Comparison of ENCODE assay signal across 8 cellular contexts in the genomic region with DNA sequence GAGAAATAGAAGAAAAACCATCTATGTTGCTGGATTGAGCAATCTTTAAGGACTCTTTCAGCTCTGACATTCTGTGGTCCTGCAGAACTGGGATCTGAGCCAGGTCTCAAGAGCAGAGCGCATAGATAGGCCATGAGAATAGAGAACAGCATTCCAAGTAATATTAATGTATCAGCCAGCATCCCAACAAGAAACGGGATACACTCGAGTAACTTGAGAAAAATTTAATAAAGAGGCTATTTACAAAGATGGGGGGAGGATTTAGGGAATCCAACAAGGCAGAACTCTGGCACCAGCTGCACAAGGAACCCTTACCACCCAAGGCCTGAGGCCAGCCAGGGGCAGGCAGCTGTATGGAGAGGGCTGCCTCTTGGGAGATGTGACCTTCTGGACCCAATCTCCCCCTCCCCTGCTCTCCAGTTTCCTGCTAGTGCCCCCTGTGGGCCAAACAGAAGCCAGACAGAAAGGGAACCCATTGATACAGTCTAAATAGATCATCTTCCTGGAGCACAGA. TPM values are rescaled to one million over a fixed set of nuclear protein-coding genes. Genes with fewer than 3 reads are reported as not detected.
DNase-seq lines count a peak whose midpoint lies in the region; ATAC-seq, FAIRE-seq and TF ChIP-seq lines count a peak whose summit lies in the region.

No MANE protein-coding gene starts in this region.

- TF ChIP-seq RAD21 in HCT116 (IDR thresholded peaks at IDR 0.05; ENCODE audit: low read depth), result no peak; the same call in 1 of the 2 replicates

- H3K27me3 ChIP-seq in HCT116 (ENCODE audit: insufficient read depth, low read length) (no peaks in the 10 kb centered on the region), keratinocyte (ENCODE audit: control insufficient read depth, extremely low read depth, insufficient read depth, low read length) (no peaks in the 10 kb centered on the region)

- FAIRE-seq in keratinocyte (lab: Jason Lieb, UNC), result no peak

- H3K4me3 ChIP-seq in HCT116 (replicated peaks in 1 of 2; ENCODE audit: low read depth in 1 of 2, low read length in 2 of 2) (no peak overlapping the region), keratinocyte (ENCODE audit: control insufficient read depth in 2 of 3, extremely low read depth in 1 of 3, insufficient read depth in 2 of 3, low read depth in 1 of 3, low read length in 3 of 3) (no peak overlapping the region)

- H3K4me2 ChIP-seq in HCT116 (ENCODE audit: low read length), result no peak overlapping the region
- no peak overlapping the region for H3K4me2 ChIP-seq in keratinocyte (ENCODE audit: control insufficient read depth, extremely low read depth, insufficient read depth, low read depth, low read length)

- no peaks in the 10 kb centered on the region for H3K9me2 ChIP-seq in HCT116 (ENCODE audit: insufficient read depth)

- H3K4me1 ChIP-seq in HCT116 (ENCODE audit: control insufficient read depth in 1 of 2, insufficient read depth in 2 of 2, low read length in 2 of 2) (no peaks in the 10 kb centered on the region), keratinocyte (ENCODE audit: control insufficient read depth, extremely low read depth, insufficient read depth, low read length) (no peaks in the 10 kb centered on the region)

- POLR2A ChIA-PET in HCT116 (lab: Charles Lee), result no interaction called here

- no TSS peak for BruUV-seq in HCT116 (replicated peaks; lab: Mats Ljungman, UMichigan)

- no peaks in the 10 kb centered on the region for H3K36me3 ChIP-seq in HCT116 (ENCODE audit: control insufficient read depth in 1 of 2, insufficient read depth in 2 of 2, low read length in 2 of 2)
- no peaks in the 10 kb centered on the region for H3K36me3 ChIP-seq in keratinocyte (ENCODE audit: control insufficient read depth in 2 of 2, extremely low read depth in 1 of 2, insufficient read depth in 2 of 2, low read length in 2 of 2)

- dilution Hi-C loops in keratinocyte (cut with MboI; ENCODE audit: extremely low pct_ligation_motif_present, low sequenced_read_pairs), result no loop called here

- no peak overlapping the region for H3K27ac ChIP-seq in HCT116 (ENCODE audit: low read depth, low read length)
- peak overlapping the region; percentile 46; the same call in 1 of the 2 replicates for H3K27ac ChIP-seq in VCaP
- H3K27ac ChIP-seq in keratinocyte (ENCODE audit: control insufficient read depth, insufficient read depth, low read length), result no peak overlapping the region

- RAD21 ChIA-PET in HCT116 (lab: Charles Lee; ENCODE audit: low non-redundant PET in 1 of 2, low total read pairs in 2 of 2, uncharacterized antibody in 2 of 2, unreplicated experiment in 2 of 2), result no interaction called here

- H3K9me3 ChIP-seq in HCT116 (ENCODE audit: control insufficient read depth in 1 of 2, insufficient read depth in 1 of 2, low read depth in 1 of 2, low read length in 2 of 2), result no peaks in the 10 kb centered on the region
- no peaks in the 10 kb centered on the region for H3K9me3 ChIP-seq in keratinocyte (ENCODE audit: control insufficient read depth, low read depth, low read length)

- H3K9ac ChIP-seq in HCT116 (ENCODE audit: low read length), result no peak overlapping the region
- H3K9ac ChIP-seq in keratinocyte (ENCODE audit: control insufficient read depth, extremely low read depth, insufficient read depth, low read length), result no peak overlapping the region

- peak; percentile 53 for ATAC-seq in HCT116
- ATAC-seq in GM21526 (IDR thresholded peaks at IDR 0.05; ENCODE audit: low FRiP score, unreplicated experiment), result no peak
- no peak for ATAC-seq in GM21619 (IDR thresholded peaks at IDR 0.05; ENCODE audit: unreplicated experiment)

- no peak for TF ChIP-seq POLR2A in HCT116 (IDR thresholded peaks at IDR 0.05; ENCODE audit: borderline replicate concordance, extremely low read depth, insufficient read depth, insufficient read length)

- intact Hi-C loops in HCT116 (cut with micrococcal nuclease), result no loop called here

- H2AFZ ChIP-seq in HCT116 (ENCODE audit: low read depth, low read length, poor library complexity, severe bottlenecking) (no peak overlapping the region), keratinocyte (ENCODE audit: control insufficient read depth, low read length) (no peak overlapping the region)

- DNase-seq in AG20443 (ENCODE audit: low spot score), result peak; percentile 88
- DNase-seq in HCT116 (ENCODE audit: low read depth, low spot score), result no peak
- no peak for DNase-seq in keratinocyte (ENCODE audit: low read depth, low spot score)
- no peak for DNase-seq in HUDEP-2 (lab: John Stamatoyannopoulos, UW; ENCODE audit: unreplicated experiment in 76 of 76)
- no peak for DNase-seq in NCI-H2227 treated with DMSO at 0.1 percent for 48 hours (lab: John Stamatoyannopoulos, UW)

- H4K20me1 ChIP-seq in HCT116 (ENCODE audit: insufficient read depth), result no peaks in the 10 kb centered on the region
- no peaks in the 10 kb centered on the region for H4K20me1 ChIP-seq in keratinocyte (ENCODE audit: control insufficient read depth, extremely low read depth, insufficient read depth, low read length)

- TF ChIP-seq CTCF in HCT116 (IDR thresholded peaks at IDR 0.05 in 2 of 3, conservative IDR thresholded peaks at IDR 0.05 in 1 of 3; ENCODE audit: borderline replicate concordance in 1 of 3, insufficient read depth in 1 of 3, low read depth in 2 of 3, low read length in 2 of 3) (peak; percentile 5 to 40 (median 36); a peak in 3 of 6 replicates), VCaP (conservative IDR thresholded peaks at IDR 0.05) (no peak), keratinocyte (optimal IDR thresholded peaks at IDR 0.05 in 1 of 3, IDR thresholded peaks at IDR 0.05 in 1 of 3, conservative IDR thresholded peaks at IDR 0.05 in 1 of 3; ENCODE audit: extremely low read depth in 1 of 3, insufficient read depth in 2 of 3, low read length in 3 of 3) (peak; percentile 8 to 26 (median 8))

- no peaks in the 10 kb centered on the region for H3K9me1 ChIP-seq in keratinocyte (ENCODE audit: control insufficient read depth, extremely low read depth, insufficient read depth, low read length)

- CTCF ChIA-PET in HCT116 (lab: Charles Lee), result no interaction called here

- no peaks in the 10 kb centered on the region for H3K79me2 ChIP-seq in HCT116 (ENCODE audit: insufficient read depth, low read length)
- H3K79me2 ChIP-seq in keratinocyte (ENCODE audit: control insufficient read depth, insufficient read depth, low read length), result no peaks in the 10 kb centered on the region

TF ChIP-seq in HCT116, 20 proteins besides CTCF, POLR2A, EP300 and RAD21 (continues in another document):
- TF ChIP-seq ZNF274 (IDR thresholded peaks at IDR 0.05; ENCODE audit: low read depth, low read length), result no peak
- TF ChIP-seq, protein P1, sequence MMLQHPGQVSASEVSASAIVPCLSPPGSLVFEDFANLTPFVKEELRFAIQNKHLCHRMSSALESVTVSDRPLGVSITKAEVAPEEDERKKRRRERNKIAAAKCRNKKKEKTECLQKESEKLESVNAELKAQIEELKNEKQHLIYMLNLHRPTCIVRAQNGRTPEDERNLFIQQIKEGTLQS (IDR thresholded peaks at IDR 0.05), result no peak
- no peak for TF ChIP-seq FOSL1 (IDR thresholded peaks at IDR 0.05; ENCODE audit: low read depth)
- TF ChIP-seq JUND (IDR thresholded peaks at IDR 0.05), result no peak
- TF ChIP-seq, protein P2, sequence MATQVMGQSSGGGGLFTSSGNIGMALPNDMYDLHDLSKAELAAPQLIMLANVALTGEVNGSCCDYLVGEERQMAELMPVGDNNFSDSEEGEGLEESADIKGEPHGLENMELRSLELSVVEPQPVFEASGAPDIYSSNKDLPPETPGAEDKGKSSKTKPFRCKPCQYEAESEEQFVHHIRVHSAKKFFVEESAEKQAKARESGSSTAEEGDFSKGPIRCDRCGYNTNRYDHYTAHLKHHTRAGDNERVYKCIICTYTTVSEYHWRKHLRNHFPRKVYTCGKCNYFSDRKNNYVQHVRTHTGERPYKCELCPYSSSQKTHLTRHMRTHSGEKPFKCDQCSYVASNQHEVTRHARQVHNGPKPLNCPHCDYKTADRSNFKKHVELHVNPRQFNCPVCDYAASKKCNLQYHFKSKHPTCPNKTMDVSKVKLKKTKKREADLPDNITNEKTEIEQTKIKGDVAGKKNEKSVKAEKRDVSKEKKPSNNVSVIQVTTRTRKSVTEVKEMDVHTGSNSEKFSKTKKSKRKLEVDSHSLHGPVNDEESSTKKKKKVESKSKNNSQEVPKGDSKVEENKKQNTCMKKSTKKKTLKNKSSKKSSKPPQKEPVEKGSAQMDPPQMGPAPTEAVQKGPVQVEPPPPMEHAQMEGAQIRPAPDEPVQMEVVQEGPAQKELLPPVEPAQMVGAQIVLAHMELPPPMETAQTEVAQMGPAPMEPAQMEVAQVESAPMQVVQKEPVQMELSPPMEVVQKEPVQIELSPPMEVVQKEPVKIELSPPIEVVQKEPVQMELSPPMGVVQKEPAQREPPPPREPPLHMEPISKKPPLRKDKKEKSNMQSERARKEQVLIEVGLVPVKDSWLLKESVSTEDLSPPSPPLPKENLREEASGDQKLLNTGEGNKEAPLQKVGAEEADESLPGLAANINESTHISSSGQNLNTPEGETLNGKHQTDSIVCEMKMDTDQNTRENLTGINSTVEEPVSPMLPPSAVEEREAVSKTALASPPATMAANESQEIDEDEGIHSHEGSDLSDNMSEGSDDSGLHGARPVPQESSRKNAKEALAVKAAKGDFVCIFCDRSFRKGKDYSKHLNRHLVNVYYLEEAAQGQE (IDR thresholded peaks at IDR 0.05; ENCODE audit: low read depth), result no peak
- no peak for TF ChIP-seq POLR2AphosphoS5 (IDR thresholded peaks at IDR 0.05; ENCODE audit: low read depth, low read length)
- TF ChIP-seq SIN3A (IDR thresholded peaks at IDR 0.05; ENCODE audit: low read depth), result no peak

RNA-seq across cellular contexts. Expression of gene TMOD2, which starts 8.2 kb away (rescaled TPM):
- 5.7 TPM for total RNA-seq in HCT116 (2021; ENCODE audit: unreplicated experiment)
- polyA plus RNA-seq in HCT116 (2012), result 0.91 and 1.4 TPM in 2 replicates
- polyA plus RNA-seq in keratinocyte, result 3.1 to 5.8 TPM (median 5.2 TPM) in 3 replicates
- polyA plus RNA-seq in keratinocyte (2011; ENCODE audit: low read depth), result 2.2 TPM
- 3.4 and 6.3 TPM in 2 replicates for polyA plus RNA-seq in keratinocyte (2011; cell fraction: cytosol; rRNA removed)
- polyA plus RNA-seq in keratinocyte (2011; cell fraction: nucleus; rRNA removed), result 7.7 and 8.7 TPM in 2 replicates
- polyA plus RNA-seq in keratinocyte (2012; ENCODE audit: low replicate concordance), result 2.6 and 4.0 TPM in 2 replicates
- 2.1 to 7.8 TPM (median 5.9 TPM) in 3 replicates for polyA minus RNA-seq in keratinocyte
- 4.0 TPM for polyA minus RNA-seq in keratinocyte (2011; cell fraction: cytosol; rRNA and poly(A)+ RNA removed)
- polyA minus RNA-seq in keratinocyte (2011; cell fraction: nucleus; rRNA and poly(A)+ RNA removed), result 5.5 and 12.0 TPM in 2 replicates

RNA-seq across cellular contexts. Expression of gene LYSMD2, which starts 22.2 kb away (rescaled TPM):
- 10.8 TPM for total RNA-seq in HCT116 (2021; ENCODE audit: unreplicated experiment)
- 3.7 and 4.3 TPM in 2 replicates for polyA plus RNA-seq in HCT116 (2012)
- polyA plus RNA-seq in keratinocyte, result 6.4 to 12.7 TPM (median 7.4 TPM) in 3 replicates
- polyA plus RNA-seq in keratinocyte (2011; ENCODE audit: low read depth), result 3.8 TPM
- 7.5 and 15.2 TPM in 2 replicates for polyA plus RNA-seq in keratinocyte (2011; cell fraction: cytosol; rRNA removed)
- 4.1 and 6.9 TPM in 2 replicates for polyA plus RNA-seq in keratinocyte (2011; cell fraction: nucleus; rRNA removed)
- polyA plus RNA-seq in keratinocyte (2012; ENCODE audit: low replicate concordance), result 5.2 and 5.3 TPM in 2 replicates
- polyA minus RNA-seq in keratinocyte, result 0.30 to 0.82 TPM (median 0.80 TPM) in 3 replicates
- polyA minus RNA-seq in keratinocyte (2011; cell fraction: cytosol; rRNA and poly(A)+ RNA removed), result 6.7 TPM
- 0.74 and 2.2 TPM in 2 replicates for polyA minus RNA-seq in keratinocyte (2011; cell fraction: nucleus; rRNA and poly(A)+ RNA removed)
